ENCODE assay signal across 22 cellular contexts in the genomic region with DNA sequence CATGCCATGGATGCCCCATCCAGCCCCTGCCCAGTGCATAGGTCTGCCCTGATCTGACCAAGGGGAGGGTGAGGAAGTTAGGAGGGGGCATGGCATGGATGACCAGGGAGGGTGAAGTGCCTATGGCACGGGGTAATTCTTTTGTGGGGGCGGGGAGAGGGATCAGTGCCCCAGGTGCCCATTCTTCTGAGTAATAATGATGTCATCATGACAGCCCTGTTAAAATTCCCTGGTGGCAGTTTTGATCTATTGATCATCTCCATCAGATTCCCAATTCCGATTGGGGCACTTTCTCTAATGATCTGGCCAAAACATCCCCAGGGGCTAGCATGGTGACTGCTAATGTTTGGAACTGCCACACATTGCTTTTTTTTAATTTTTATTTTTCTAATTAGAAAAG.
"Had no signal": no experiment of that assay in that cellular context is flagged by ENCODE, and none has a peak within 500 bp of the region (broad histone marks: within the 10 kb centered on the region; RNA-seq: fewer than 3 reads in every experiment).

No MANE protein-coding gene starts in this region.

- H3K4me3 Mint-ChIP-seq: dendritic cell treated with granulocyte-macrophage colony-stimulating factor and Interleukin-4, amounts not matched to agents 40 ng/mL and 50 ng/mL, for 4 days; immature natural killer cell; mesothelial cell of epicardium had no signal

- H3K4me1 ChIP-seq: colonic mucosa, gastroesophageal sphincter, heart right ventricle, left lung, lower lobe of right lung had no signal

- H3K27ac ChIP-seq: colonic mucosa, esophagus muscularis mucosa, foreskin keratinocyte, gastroesophageal sphincter, heart right ventricle, left lung, lower lobe of right lung had no signal

- H3K27ac Mint-ChIP-seq: dendritic cell treated with granulocyte-macrophage colony-stimulating factor and Interleukin-4, amounts not matched to agents 40 ng/mL and 50 ng/mL, for 4 days; immature natural killer cell; mesothelial cell of epicardium had no signal

- H3K9me3 Mint-ChIP-seq: dendritic cell treated with granulocyte-macrophage colony-stimulating factor and Interleukin-4, amounts not matched to agents 40 ng/mL and 50 ng/mL, for 4 days; mesothelial cell of epicardium had no signal

- H3K9me3 ChIP-seq: colonic mucosa, esophagus muscularis mucosa, gastroesophageal sphincter, heart right ventricle, left lung, lower lobe of right lung, mucosa of descending colon had no signal

- H3K36me3 ChIP-seq: colonic mucosa, esophagus muscularis mucosa, gastroesophageal sphincter, heart right ventricle, left lung, lower lobe of right lung had no signal

- H3K27me3 ChIP-seq: colonic mucosa, esophagus muscularis mucosa, foreskin keratinocyte had no signal

- H3K36me3 Mint-ChIP-seq: immature natural killer cell, mesothelial cell of epicardium had no signal

- DNase-seq: cerebellar nuclear complex; colonic mucosa; cortex of kidney; effector memory CD4-positive, alpha-beta T cell; head of caudate nucleus; heart right ventricle; hippocampal formation; immature natural killer cell; islet precursor cell; kidney; kidney glomerular epithelial cell; left cardiac atrium; left lung; left ventricle myocardium superior; lower lobe of right lung; mesenchymal stem cell; mucosa of descending colon had no signal

- H3K4me3 ChIP-seq: colonic mucosa, esophagus muscularis mucosa, gastroesophageal sphincter, heart right ventricle, left lung, lower lobe of right lung, mucosa of descending colon had no signal
